Comparison of ENCODE assay signal across 8 cellular contexts in genomic region chr14:77022219-77022852, GRCh38. TPM values are rescaled to one million over a fixed set of nuclear protein-coding genes. Genes with fewer than 3 reads are reported as not detected.
DNase-seq lines count a peak whose midpoint lies in the region; ATAC-seq and TF ChIP-seq lines count a peak whose summit lies in the region.

No MANE protein-coding gene starts in this region.

- no peaks in the 10 kb centered on the region for H3K9me3 Mint-ChIP-seq in natural killer cell

- H3K4me3 Mint-ChIP-seq in T-helper 17 cell (no peak overlapping the region), natural killer cell (peak overlapping the region; percentile 87)

- H3K36me3 Mint-ChIP-seq in T-helper 17 cell (ENCODE audit: low read depth) = no peaks in the 10 kb centered on the region
- no peaks in the 10 kb centered on the region for H3K36me3 Mint-ChIP-seq in natural killer cell

- no peak overlapping the region for H3K27ac ChIP-seq in testis

- peaks cover 27% of the 10 kb centered on the region for H3K4me1 ChIP-seq in testis

- no peak overlapping the region for H3K4me3 ChIP-seq in testis

- peak overlapping the region; percentile 86 for H3K27ac Mint-ChIP-seq in T-helper 17 cell
- peak overlapping the region; percentile 81 to 89 for H3K27ac Mint-ChIP-seq in natural killer cell

- WGBS in testis, 2 donors = 64 to 66% methylated on average over 5 to 9 of the region's 9 CpGs

- no peaks in the 10 kb centered on the region for H3K36me3 ChIP-seq in testis (ENCODE audit: low read depth, missing control alignments)

- DNase-seq in NCI-H524 (lab: John Stamatoyannopoulos, UW) (peak; percentile 15 to 50), NCI-H524 treated with DMSO at 0.1 percent for 48 hours (lab: John Stamatoyannopoulos, UW) (no peak), T-helper 17 cell (no peak), natural killer cell (no peak), NK-92 (lab: John Stamatoyannopoulos, UW; ENCODE audit: unreplicated experiment) (no peak), testis (no peak)

- H3K27me3 ChIP-seq in testis = no peaks in the 10 kb centered on the region

- no peaks in the 10 kb centered on the region for H3K9me3 ChIP-seq in T-helper 17 cell (ENCODE audit: control insufficient read depth, low read length, poor library complexity, severe bottlenecking)
- H3K9me3 ChIP-seq in testis = no peaks in the 10 kb centered on the region

- TF ChIP-seq CTCF in natural killer cell (IDR thresholded peaks at IDR 0.05) (no peak), testis (IDR thresholded peaks at IDR 0.05) (no peak)

- H3K27me3 Mint-ChIP-seq in T-helper 17 cell (no peaks in the 10 kb centered on the region), natural killer cell (ENCODE audit: low read depth in 2 of 2) (no peaks in the 10 kb centered on the region)

- TF ChIP-seq POLR2A in testis (IDR thresholded peaks at IDR 0.05) = no peak

- intact Hi-C loops in natural killer cell (cut with micrococcal nuclease) = no loop called here
- intact Hi-C loops in testis (cut with DNase I; ENCODE audit: low total_unique reads) = no loop called here

- H3K4me1 Mint-ChIP-seq in T-helper 17 cell (peaks cover 27% of the 10 kb centered on the region), natural killer cell (peaks cover 33% of the 10 kb centered on the region in 2 donors)

- ATAC-seq in HG03095 (IDR thresholded peaks at IDR 0.05; ENCODE audit: unreplicated experiment) (peak; percentile 59), T-helper 17 cell (no peak), natural killer cell (no peak), GM21576 (IDR thresholded peaks at IDR 0.05; ENCODE audit: unreplicated experiment) (no peak)

RNA-seq across cellular contexts. Expression of gene IRF2BPL, which starts 6.2 kb away (rescaled TPM):
- 10 to 100 TPM; 41.9 to 51.7 TPM for total RNA-seq in T-helper 17 cell
- 10 to 100 TPM; 39.3 to 46.5 (median 46.3) TPM for total RNA-seq in natural killer cell
- 100 to 1,000 TPM in 1 of 2 donors, 10 to 100 TPM in 1; 94.6 to 120 TPM for total RNA-seq in testis
- polyA plus RNA-seq in testis (ENCODE audit: insufficient read depth, low read depth, low replicate concordance) = 30.9 TPM

Comparison
In these comparisons a context has a peak if more than half of its experiments do, and no peak if none do; other contexts are left out.
1. DNase-seq: peak in NCI-H524 (2 of 2); none in NCI-H524 treated with DMSO at 0.1 percent for 48 hours (single experiment), T-helper 17 cell (0 of 3), natural killer cell (single experiment), NK-92 (single experiment) and testis (single experiment).